1 cellular context compared by ENCODE assay signal in genomic region chr3:111747490-111747889, GRCh38.
TF ChIP-seq lines count a peak whose summit lies in the region.

No MANE protein-coding gene starts in this region.

TF ChIP-seq in WTC11, 78 proteins besides CTCF, POLR2A, EP300 and RAD21 (continued from another document):
- TF ChIP-seq ERG (CRISPR knock-in tag; IDR thresholded peaks at IDR 0.05) (no peak), ZNF138 (CRISPR knock-in tag; conservative IDR thresholded peaks at IDR 0.05) (no peak), GTF2I (CRISPR knock-in tag; conservative IDR thresholded peaks at IDR 0.05) (no peak)
